Comparison of ENCODE assay signal across 8 cellular contexts in the genomic region with DNA sequence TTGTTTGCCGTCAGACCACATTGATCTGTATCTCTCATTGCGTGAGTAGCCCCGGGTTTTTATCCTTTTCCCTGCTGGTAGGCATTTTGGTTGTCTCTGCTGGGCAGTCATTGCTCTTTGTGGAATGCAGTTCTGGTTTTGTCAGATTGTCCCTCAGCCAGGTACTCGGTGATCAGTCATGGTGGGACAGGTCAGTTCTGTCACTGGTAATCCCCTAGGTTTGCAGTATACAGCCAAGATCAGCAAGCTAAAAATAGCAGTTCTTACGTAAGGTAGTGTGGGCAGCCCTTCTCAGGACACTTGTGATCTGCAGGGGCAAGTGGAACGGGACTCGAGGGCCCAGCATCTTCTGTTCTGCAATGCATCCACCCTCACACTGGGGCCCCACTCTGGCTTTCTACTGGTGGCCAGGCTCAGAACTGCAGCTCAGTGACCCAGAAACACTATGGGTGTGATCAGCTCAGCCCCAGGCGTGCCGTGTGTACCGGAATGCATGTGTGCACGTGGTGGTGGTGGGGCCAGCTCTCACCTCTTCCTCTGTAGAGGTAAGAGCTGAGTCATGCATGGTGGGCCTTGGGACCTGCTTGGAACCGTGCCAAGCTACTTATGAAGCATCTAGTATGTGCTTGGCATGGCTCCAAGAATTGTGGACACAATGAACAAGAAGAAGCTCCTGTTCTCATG. TPM values are rescaled to one million over a fixed set of nuclear protein-coding genes. Genes with fewer than 3 reads are reported as not detected.
DNase-seq lines count a peak whose midpoint lies in the region; ATAC-seq and TF ChIP-seq lines count a peak whose summit lies in the region.

No MANE protein-coding gene starts in this region.

- DNase-seq in NCI-H2196 (lab: John Stamatoyannopoulos, UW; ENCODE audit: unreplicated experiment) = peak; percentile 29
- DNase-seq in NCI-H2196 treated with DMSO at 0.1 percent for 48 hours (lab: John Stamatoyannopoulos, UW; ENCODE audit: unreplicated experiment) = no peak
- DNase-seq in RPMI7951 (ENCODE audit: low read depth) = peak; percentile 43
- DNase-seq in activated naive CD4-positive, alpha-beta T cell (lab: John Stamatoyannopoulos, UW) = peak; percentile 38 to 75 (median 58)
- DNase-seq in immature natural killer cell = peak; percentile 90 to 94 (median 91)
- peak; percentile 71 for DNase-seq in stimulated activated CD8-positive, alpha-beta memory T cell treated with anti-CD3 and anti-CD28 coated beads, Interleukin-12 subunit alpha, Interleukin-12 subunit beta, amount 100 ng/mL, for 1 hour (ENCODE audit: low read depth)
- no peak for DNase-seq in osteocyte (ENCODE audit: extremely low spot score, unreplicated experiment)

- peaks cover 94 to 96% of the 10 kb centered on the region in 2 donors for H3K4me1 Mint-ChIP-seq in immature natural killer cell
- H3K4me1 Mint-ChIP-seq in osteocyte (ENCODE audit: unreplicated experiment) = peaks cover 56% of the 10 kb centered on the region

- H3K27ac Mint-ChIP-seq in immature natural killer cell (peak overlapping the region; percentile 98 to 100 (median 100)), osteocyte (ENCODE audit: unreplicated experiment) (no peak overlapping the region)

- TF ChIP-seq CTCF in osteocyte (IDR thresholded peaks at IDR 0.05) = no peak

- H3K27me3 Mint-ChIP-seq in immature natural killer cell (ENCODE audit: low read depth in 3 of 3) (peaks cover 26 to 57% (median 45%) of the 10 kb centered on the region in 3 donors), osteocyte (ENCODE audit: unreplicated experiment) (no peaks in the 10 kb centered on the region)

- peak overlapping the region; percentile 80 to 97 (median 93) for H3K4me3 Mint-ChIP-seq in immature natural killer cell
- H3K4me3 Mint-ChIP-seq in osteocyte (ENCODE audit: unreplicated experiment) = no peak overlapping the region

- H3K9me3 Mint-ChIP-seq in immature natural killer cell (no peaks in the 10 kb centered on the region), osteocyte (ENCODE audit: unreplicated experiment) (no peaks in the 10 kb centered on the region)

- peak; percentile 71 for ATAC-seq in HG02943 (IDR thresholded peaks at IDR 0.05; ENCODE audit: low read depth, unreplicated experiment)

- peaks cover 30 to 57% (median 41%) of the 10 kb centered on the region in 3 donors for H3K36me3 Mint-ChIP-seq in immature natural killer cell
- peaks cover 32% of the 10 kb centered on the region for H3K36me3 Mint-ChIP-seq in osteocyte (ENCODE audit: unreplicated experiment)

RNA-seq across cellular contexts. Expression of a gene that starts 6.3 kb away (rescaled TPM):
- 12.9 and 14.3 TPM in 2 replicates for total RNA-seq in RPMI7951 (2014; rRNA removed; shearing (Covaris generic))
- 100 to 1,000 TPM; 107 to 244 (median 141) TPM for polyA plus RNA-seq in immature natural killer cell
- 27.3 and 36.1 TPM in 2 replicates for total RNA-seq in osteocyte

RNA-seq across cellular contexts. Expression of a gene that starts 43.5 kb away (rescaled TPM):
- total RNA-seq in RPMI7951 (2014; rRNA removed; shearing (Covaris generic)) = 32.8 and 33.0 TPM in 2 replicates
- polyA plus RNA-seq in immature natural killer cell = 10 to 100 TPM; 32.4 to 68.3 (median 60.3) TPM
- 40.0 and 42.7 TPM in 2 replicates for total RNA-seq in osteocyte

Comparison
In these comparisons a context has a peak if more than half of its experiments do, and no peak if none do; other contexts are left out.
1. DNase-seq: peak in NCI-H2196 (single experiment), RPMI7951 (single experiment), activated naive CD4-positive, alpha-beta T cell (4 of 4), immature natural killer cell (3 of 3) and stimulated activated CD8-positive, alpha-beta memory T cell treated with anti-CD3 and anti-CD28 coated beads, Interleukin-12 subunit alpha, Interleukin-12 subunit beta, amount 100 ng/mL, for 1 hour (single experiment); none in NCI-H2196 treated with DMSO at 0.1 percent for 48 hours (single experiment) and osteocyte (single experiment).